ENCODE assay signal across 1 cellular context in genomic region chr2:146572598-146572997, GRCh38.
TF ChIP-seq lines count a peak whose summit lies in the region.

No MANE protein-coding gene starts in this region.

TF ChIP-seq in GM12878, 131 proteins besides CTCF, POLR2A, EP300 and RAD21 (continued from another document):
- TF ChIP-seq E2F8 (IDR thresholded peaks at IDR 0.05; ENCODE audit: low read depth, partially characterized antibody), result no peak
- TF ChIP-seq LARP7 (IDR thresholded peaks at IDR 0.05), result no peak
- TF ChIP-seq ZBTB11 (CRISPR knock-in tag; IDR thresholded peaks at IDR 0.05), result no peak
- no peak for TF ChIP-seq CREM (IDR thresholded peaks at IDR 0.05; ENCODE audit: low read depth)
- TF ChIP-seq MEF2B (IDR thresholded peaks at IDR 0.05; ENCODE audit: partially characterized antibody, poor library complexity, severe bottlenecking), result no peak
- TF ChIP-seq USF2 (IDR thresholded peaks at IDR 0.05; ENCODE audit: borderline replicate concordance, low read depth, low read length), result no peak
- TF ChIP-seq BACH1 (IDR thresholded peaks at IDR 0.05; ENCODE audit: borderline replicate concordance), result no peak
- no peak for TF ChIP-seq E4F1 (IDR thresholded peaks at IDR 0.05; ENCODE audit: borderline replicate concordance, partially characterized antibody)
- TF ChIP-seq SMC3 (IDR thresholded peaks at IDR 0.05; ENCODE audit: borderline replicate concordance, low read length), result no peak
- TF ChIP-seq RCOR1 (conservative IDR thresholded peaks at IDR 0.05; ENCODE audit: low read depth, low read length), result no peak
- TF ChIP-seq PBX3 (IDR thresholded peaks at IDR 0.05; ENCODE audit: insufficient replicate concordance, low read depth, low read length), result no peak
- no peak for TF ChIP-seq REST (IDR thresholded peaks at IDR 0.05; ENCODE audit: low read depth, low read length)
- TF ChIP-seq MLLT1 (IDR thresholded peaks at IDR 0.05), result no peak
- no peak for TF ChIP-seq SMARCA5 (IDR thresholded peaks at IDR 0.05)
- TF ChIP-seq ZSCAN29 (IDR thresholded peaks at IDR 0.05), result no peak
- TF ChIP-seq DPF2 (IDR thresholded peaks at IDR 0.05), result no peak
